In genomic region chr16:72854537-72854936, GRCh38 we compare ENCODE assay signal across 17 cellular contexts.
"Had no signal": no experiment of that assay in that cellular context is flagged by ENCODE, and none has a peak within 500 bp of the region (broad histone marks: within the 10 kb centered on the region; RNA-seq: fewer than 3 reads in every experiment).

No MANE protein-coding gene starts in this region.

- DNase-seq: activated CD4-positive, alpha-beta memory T cell treated with anti-CD3 and anti-CD28 coated beads for 36 hours; activated CD4-positive, alpha-beta T cell treated with anti-CD3 and anti-CD28 coated beads for 48 hours; activated naive CD4-positive, alpha-beta T cell treated with Interleukin-2 at 50 U/mL for 16 hours; activated naive CD8-positive, alpha-beta T cell treated with anti-CD3 and anti-CD28 coated beads for 36 hours; activated T-cell treated with anti-CD3 and anti-CD28 coated beads, Interleukin-2, amount 50 U/mL, for 48 hours; effector memory CD4-positive, alpha-beta T cell; foreskin keratinocyte; immature natural killer cell; left lung; natural killer cell; nucleus accumbens; sigmoid colon; stimulated activated CD4-positive, alpha-beta T cell treated with anti-CD3 and anti-CD28 coated beads, Interleukin-2, amount 100 ng/mL, for 48 hours; stimulated activated CD8-positive, alpha-beta memory T cell treated with anti-CD3 and anti-CD28 coated beads, Interleukin-4, amount 100 ng/mL, for 48 hours; stimulated activated naive B cell treated with anti-CD40 and anti-IgM and Interleukin-4, amounts not matched to agents 10 μg/mL and 1 μg/mL and 100 μg/mL, for 72 hours had no signal

- H3K27ac ChIP-seq: foreskin keratinocyte, hepatocyte, left lung, sigmoid colon had no signal

- H3K27ac Mint-ChIP-seq: activated CD4-positive, alpha-beta memory T cell treated with anti-CD3 and anti-CD28 coated beads for 36 hours; activated naive CD8-positive, alpha-beta T cell treated with anti-CD3 and anti-CD28 coated beads for 36 hours; natural killer cell; stimulated activated naive B cell treated with anti-CD40 and anti-IgM and Interleukin-4, amounts not matched to agents 10 μg/mL and 1 μg/mL and 100 μg/mL, for 72 hours had no signal

- ATAC-seq: foreskin keratinocyte; left lung; natural killer cell; stimulated activated naive B cell treated with anti-CD40 and anti-IgM and Interleukin-4, amounts not matched to agents 10 μg/mL and 1 μg/mL and 100 μg/mL, for 72 hours had no signal

- H3K9me3 Mint-ChIP-seq: activated CD4-positive, alpha-beta memory T cell treated with anti-CD3 and anti-CD28 coated beads for 36 hours; activated naive CD8-positive, alpha-beta T cell treated with anti-CD3 and anti-CD28 coated beads for 36 hours; natural killer cell; stimulated activated naive B cell treated with anti-CD40 and anti-IgM and Interleukin-4, amounts not matched to agents 10 μg/mL and 1 μg/mL and 100 μg/mL, for 72 hours had no signal

- H3K27me3 ChIP-seq: foreskin keratinocyte, hepatocyte, left lung, sigmoid colon had no signal

- H3K4me2 ChIP-seq: hepatocyte had no signal

- H3K36me3 Mint-ChIP-seq: activated CD4-positive, alpha-beta memory T cell treated with anti-CD3 and anti-CD28 coated beads for 36 hours; activated naive CD8-positive, alpha-beta T cell treated with anti-CD3 and anti-CD28 coated beads for 36 hours; immature natural killer cell; natural killer cell; stimulated activated naive B cell treated with anti-CD40 and anti-IgM and Interleukin-4, amounts not matched to agents 10 μg/mL and 1 μg/mL and 100 μg/mL, for 72 hours had no signal

- H3K4me3 ChIP-seq: hepatocyte, left lung, sigmoid colon had no signal

- H3K27me3 Mint-ChIP-seq: activated CD4-positive, alpha-beta memory T cell treated with anti-CD3 and anti-CD28 coated beads for 36 hours; activated naive CD8-positive, alpha-beta T cell treated with anti-CD3 and anti-CD28 coated beads for 36 hours had no signal

- H3K9me3 ChIP-seq: left lung, sigmoid colon had no signal

- H3K4me1 Mint-ChIP-seq: activated naive CD8-positive, alpha-beta T cell treated with anti-CD3 and anti-CD28 coated beads for 36 hours had no signal

- H3K4me3 Mint-ChIP-seq: activated CD4-positive, alpha-beta memory T cell treated with anti-CD3 and anti-CD28 coated beads for 36 hours; activated naive CD8-positive, alpha-beta T cell treated with anti-CD3 and anti-CD28 coated beads for 36 hours; immature natural killer cell; natural killer cell; stimulated activated naive B cell treated with anti-CD40 and anti-IgM and Interleukin-4, amounts not matched to agents 10 μg/mL and 1 μg/mL and 100 μg/mL, for 72 hours had no signal

- H3K36me3 ChIP-seq: left lung, sigmoid colon had no signal

- H2AFZ ChIP-seq: hepatocyte had no signal

- H3K4me1 ChIP-seq: foreskin keratinocyte had no signal

- FAIRE-seq: bronchial epithelial cell had no signal
